Comparison of ENCODE assay signal across 18 cellular contexts in genomic region chr1:68293122-68293521, GRCh38.
DNase-seq lines count a peak whose midpoint lies in the region; ATAC-seq and TF ChIP-seq lines count a peak whose summit lies in the region.
"Had no signal": no experiment of that assay in that cellular context is flagged by ENCODE, and none has a peak within 500 bp of the region (broad histone marks: within the 10 kb centered on the region; RNA-seq: fewer than 3 reads in every experiment).

No MANE protein-coding gene starts in this region.

- H3K27me3 ChIP-seq in heart left ventricle (no peaks in the 10 kb centered on the region), muscle layer of duodenum (ENCODE audit: low read depth, low read length) (no peaks in the 10 kb centered on the region)
- H3K27me3 ChIP-seq: vagina had no signal

- H3K4me1 ChIP-seq in heart left ventricle, result peaks cover 0 to 29% (median 22%) of the 10 kb centered on the region in 12 donors
- peaks cover 0 to 31% of the 10 kb centered on the region in 2 donors for H3K4me1 ChIP-seq in muscle layer of duodenum (ENCODE audit: control insufficient read depth in 1 of 2, insufficient read depth in 2 of 2, low read length in 2 of 2)
- H3K4me1 ChIP-seq: A549, vagina had no signal

- peak overlapping the region in 2 of 12 donors; percentile 29 to 38 for H3K27ac ChIP-seq in heart left ventricle
- H3K27ac ChIP-seq in muscle layer of duodenum (ENCODE audit: low read length), result no peak overlapping the region
- H3K27ac ChIP-seq: A549, vagina had no signal

- H3K4me3 ChIP-seq in heart left ventricle, result no peak overlapping the region
- peak overlapping the region; percentile 20 for H3K4me3 ChIP-seq in fibroblast of pulmonary artery (replicated peaks; ENCODE audit: low read depth, low read length)
- peak overlapping the region; percentile 28 for H3K4me3 ChIP-seq in muscle layer of duodenum (ENCODE audit: low read depth in 1 of 2, low read length in 2 of 2)
- H3K4me3 ChIP-seq: A549, vagina had no signal

- no peak for TF ChIP-seq POLR2A in heart left ventricle (IDR thresholded peaks at IDR 0.05)

- ATAC-seq in heart left ventricle (peak; percentile 11 to 34 (median 22)), Right ventricle myocardium inferior (no peak), HG02571 (IDR thresholded peaks at IDR 0.05; ENCODE audit: unreplicated experiment) (no peak)
- ATAC-seq: A549; naive thymus-derived CD4-positive, alpha-beta T cell; stimulated activated naive B cell treated with anti-CD40 and anti-IgM and Interleukin-4, amounts not matched to agents 10 μg/mL and 1 μg/mL and 100 μg/mL, for 72 hours had no signal

- no peak for TF ChIP-seq CTCF in heart left ventricle (IDR thresholded peaks at IDR 0.05)
- no peak for TF ChIP-seq CTCF in fibroblast of pulmonary artery (IDR thresholded peaks at IDR 0.05; ENCODE audit: low read length, missing control alignments)

- H3K9me3 ChIP-seq in heart left ventricle, result no peaks in the 10 kb centered on the region
- no peaks in the 10 kb centered on the region for H3K9me3 ChIP-seq in muscle layer of duodenum (ENCODE audit: control insufficient read depth in 1 of 2, low read length in 2 of 2)
- H3K9me3 ChIP-seq: A549, vagina had no signal

- intact Hi-C loops in heart left ventricle (cut with DNase I), result loop anchor here in 3 of 10 donors (5.0 to 10.0 kb wide), 2 partner anchors 58 to 61 kb away; partner anchors contain the start of gene WLS (in 3 of the 3)
- intact Hi-C loops in Right ventricle myocardium inferior (cut with DNase I), result no loop called here

- 41 to 44% (median 42%) methylated on average over 5 of the region's 5 CpGs for WGBS in heart left ventricle, 4 donors

- DNase-seq in heart left ventricle (no peak), Right ventricle myocardium inferior (ENCODE audit: missing footprints) (no peak), fibroblast of pulmonary artery (ENCODE audit: low read depth) (peak; percentile 62), SW 1271 (lab: John Stamatoyannopoulos, UW) (no peak), DMS53 treated with DMSO at 0.1 percent for 48 hours (lab: John Stamatoyannopoulos, UW; ENCODE audit: unreplicated experiment) (no peak), NAMALWA (ENCODE audit: low spot score) (no peak)
- DNase-seq: activated CD4-positive, alpha-beta T cell treated with anti-CD3 and anti-CD28 coated beads, Interleukin-2, amount 50 U/mL, for 1 hour; activated T-cell treated with anti-CD3 and anti-CD28 coated beads, Interleukin-2, amount 50 U/mL, for 48 hours; CD8-positive, alpha-beta memory T cell; effector memory CD4-positive, alpha-beta T cell; naive thymus-derived CD4-positive, alpha-beta T cell; NCI-H2081 treated with DMSO at 0.1 percent for 48 hours; SHP77 treated with DMSO at 0.1 percent for 48 hours; stimulated activated naive B cell treated with anti-CD40 and anti-IgM and Interleukin-4, amounts not matched to agents 10 μg/mL and 1 μg/mL and 100 μg/mL, for 72 hours had no signal

- no peaks in the 10 kb centered on the region for H3K36me3 ChIP-seq in heart left ventricle
- H3K36me3 ChIP-seq in muscle layer of duodenum (ENCODE audit: control insufficient read depth in 1 of 2, insufficient read depth in 2 of 2, low read length in 2 of 2), result no peaks in the 10 kb centered on the region
- H3K36me3 ChIP-seq: vagina had no signal

Comparison
In these comparisons a context has a peak if more than half of its experiments do, and no peak if none do; other contexts are left out.
1. ATAC-seq: peak in heart left ventricle (4 of 4); none in Right ventricle myocardium inferior (single experiment) and HG02571 (single experiment).
2. H3K4me3 ChIP-seq: peak in fibroblast of pulmonary artery (single experiment) and muscle layer of duodenum (2 of 2); none in heart left ventricle (0 of 12).